In genomic region chr14:23114669-23115491, GRCh38 we compare ENCODE assay signal across 8 cellular contexts. TPM values are rescaled to one million over a fixed set of nuclear protein-coding genes. Genes with fewer than 3 reads are reported as not detected.
DNase-seq lines count a peak whose midpoint lies in the region; ATAC-seq and TF ChIP-seq lines count a peak whose summit lies in the region.

No MANE protein-coding gene starts in this region.

- no peaks in the 10 kb centered on the region for H3K36me3 Mint-ChIP-seq in activated CD8-positive, alpha-beta T cell treated with anti-CD3 and anti-CD28 coated beads, Interleukin-2, amount 10 ng/mL, durations not matched to agents 7 days and 5 days (ENCODE audit: low read depth)

- no peak overlapping the region for H3K4me3 Mint-ChIP-seq in activated CD8-positive, alpha-beta T cell treated with anti-CD3 and anti-CD28 coated beads, Interleukin-2, amount 10 ng/mL, durations not matched to agents 7 days and 5 days

- H3K27me3 ChIP-seq in SJCRH30 (peaks cover 7% of the 10 kb centered on the region; the same call in 1 of the 2 replicates), thoracic aorta (replicated peaks; ENCODE audit: insufficient read depth) (no peaks in the 10 kb centered on the region)

- H3K27ac ChIP-seq in SJCRH30 (peak overlapping the region; percentile 35), thoracic aorta (no peak overlapping the region)

- DNase-seq in activated effector memory CD4-positive, alpha-beta T cell treated with anti-CD3 and anti-CD28 coated beads, Interleukin-2, amount 50 U/mL, for 16 hours: peak; percentile 48
- no peak for DNase-seq in activated effector memory CD4-positive, alpha-beta T cell treated with Interleukin-2 at 50 U/mL for 16 hours
- DNase-seq in SJCRH30: peak; percentile 70 to 73
- peak; percentile 99 for DNase-seq in fibroblast of peridontal ligament (ENCODE audit: extremely low read depth)
- peak; percentile 33 for DNase-seq in thoracic aorta (ENCODE audit: low spot score)
- no peak for DNase-seq in NCI-H1930 (lab: John Stamatoyannopoulos, UW)
- DNase-seq in activated CD8-positive, alpha-beta T cell treated with anti-CD3 and anti-CD28 coated beads, Interleukin-2, amount 10 ng/mL, durations not matched to agents 7 days and 5 days: no peak

- H3K9me3 ChIP-seq in SJCRH30 (replicated peaks): no peaks in the 10 kb centered on the region
- no peaks in the 10 kb centered on the region for H3K9me3 ChIP-seq in thoracic aorta

- H3K9me3 Mint-ChIP-seq in activated CD8-positive, alpha-beta T cell treated with anti-CD3 and anti-CD28 coated beads, Interleukin-2, amount 10 ng/mL, durations not matched to agents 7 days and 5 days (ENCODE audit: insufficient read depth): no peaks in the 10 kb centered on the region

- peak; percentile 54 for ATAC-seq in thoracic aorta (ENCODE audit: insufficient number of reproducible peaks, low FRiP score, low read depth)
- no peak for ATAC-seq in GM21526 (IDR thresholded peaks at IDR 0.05; ENCODE audit: low FRiP score, unreplicated experiment)
- no peak for ATAC-seq in activated CD8-positive, alpha-beta T cell treated with anti-CD3 and anti-CD28 coated beads, Interleukin-2, amount 10 ng/mL, durations not matched to agents 7 days and 5 days

- no peak for TF ChIP-seq CTCF in thoracic aorta (IDR thresholded peaks at IDR 0.05)

- CTCF ChIA-PET in activated CD8-positive, alpha-beta T cell treated with anti-CD3 and anti-CD28 coated beads, Interleukin-2, amount 10 ng/mL, durations not matched to agents 7 days and 5 days (lab: Charles Lee): interaction anchor here (0.6 to 2.8 kb wide), 3 partner anchors 9 to 46 kb away, joined by 3 to 9 read pairs (median 3); no protein-coding TSS in a partner anchor

- H3K36me3 ChIP-seq in SJCRH30 (no peaks in the 10 kb centered on the region), thoracic aorta (no peaks in the 10 kb centered on the region)

- peaks cover 22% of the 10 kb centered on the region for H3K4me1 ChIP-seq in SJCRH30
- no peaks in the 10 kb centered on the region for H3K4me1 ChIP-seq in thoracic aorta (ENCODE audit: control insufficient read depth in 1 of 2, low read depth in 2 of 2)

- peak overlapping the region; percentile 5; the same call in 1 of the 2 replicates for H3K4me3 ChIP-seq in SJCRH30
- H3K4me3 ChIP-seq in thoracic aorta: no peak overlapping the region

- peaks cover 20% of the 10 kb centered on the region for H3K4me1 Mint-ChIP-seq in activated CD8-positive, alpha-beta T cell treated with anti-CD3 and anti-CD28 coated beads, Interleukin-2, amount 10 ng/mL, durations not matched to agents 7 days and 5 days (ENCODE audit: low read depth)

- POLR2A ChIA-PET in activated CD8-positive, alpha-beta T cell treated with anti-CD3 and anti-CD28 coated beads, Interleukin-2, amount 10 ng/mL, durations not matched to agents 7 days and 5 days (lab: Charles Lee): interaction anchor here (0.6 to 1.2 kb wide), 2 partner anchors 20 to 224 kb away, joined by 3 read pairs; partner anchors contain the start of gene C14orf119

- no peaks in the 10 kb centered on the region for H3K27me3 Mint-ChIP-seq in activated CD8-positive, alpha-beta T cell treated with anti-CD3 and anti-CD28 coated beads, Interleukin-2, amount 10 ng/mL, durations not matched to agents 7 days and 5 days (ENCODE audit: low read depth)

- H3K27ac Mint-ChIP-seq in activated CD8-positive, alpha-beta T cell treated with anti-CD3 and anti-CD28 coated beads, Interleukin-2, amount 10 ng/mL, durations not matched to agents 7 days and 5 days: no peak overlapping the region

RNA-seq across cellular contexts. Expression of gene CEBPE, which starts 4.2 kb away (rescaled TPM):
- total RNA-seq in SJCRH30 (2014; rRNA removed; shearing (Covaris generic)): not detected in 2 replicates
- total RNA-seq in thoracic aorta: not detected
- under 1 TPM; 0.50 to 0.92 TPM for total RNA-seq in activated CD8-positive, alpha-beta T cell treated with anti-CD3 and anti-CD28 coated beads, Interleukin-2, amount 10 ng/mL, durations not matched to agents 7 days and 5 days

RNA-seq across cellular contexts. Expression of gene CIROP, which starts 10.1 kb away (rescaled TPM):
- not detected in 2 replicates for total RNA-seq in SJCRH30 (2014; rRNA removed; shearing (Covaris generic))
- total RNA-seq in thoracic aorta: 1 to 10 TPM in 1 of 2 donors, not detected in 1; 1.1 TPM
- not detected for total RNA-seq in activated CD8-positive, alpha-beta T cell treated with anti-CD3 and anti-CD28 coated beads, Interleukin-2, amount 10 ng/mL, durations not matched to agents 7 days and 5 days

RNA-seq across cellular contexts. Expression of gene C14orf119, which starts 19.6 kb away (rescaled TPM):
- 43.6 and 46.0 TPM in 2 replicates for total RNA-seq in SJCRH30 (2014; rRNA removed; shearing (Covaris generic))
- total RNA-seq in thoracic aorta: 10 to 100 TPM; 18.0 to 18.4 TPM
- 10 to 100 TPM; 46.0 to 47.0 TPM for total RNA-seq in activated CD8-positive, alpha-beta T cell treated with anti-CD3 and anti-CD28 coated beads, Interleukin-2, amount 10 ng/mL, durations not matched to agents 7 days and 5 days

RNA-seq across cellular contexts. Expression of gene ACIN1, which starts 19.9 kb away (rescaled TPM):
- total RNA-seq in SJCRH30 (2014; rRNA removed; shearing (Covaris generic)): 143 and 164 TPM in 2 replicates
- total RNA-seq in thoracic aorta: 100 to 1,000 TPM; 117 to 154 TPM
- 100 to 1,000 TPM; 161 to 177 TPM for total RNA-seq in activated CD8-positive, alpha-beta T cell treated with anti-CD3 and anti-CD28 coated beads, Interleukin-2, amount 10 ng/mL, durations not matched to agents 7 days and 5 days

RNA-seq across cellular contexts. Expression of gene CDH24, which starts 57.6 kb away (rescaled TPM):
- total RNA-seq in SJCRH30 (2014; rRNA removed; shearing (Covaris generic)): 8.3 and 9.6 TPM in 2 replicates
- 1 to 10 TPM; 1.1 to 6.2 TPM for total RNA-seq in thoracic aorta
- total RNA-seq in activated CD8-positive, alpha-beta T cell treated with anti-CD3 and anti-CD28 coated beads, Interleukin-2, amount 10 ng/mL, durations not matched to agents 7 days and 5 days: 1 to 10 TPM; 1.6 to 1.8 TPM

Comparison
In these comparisons a context has a peak if more than half of its experiments do, and no peak if none do; other contexts are left out.
1. DNase-seq: peak in activated effector memory CD4-positive, alpha-beta T cell treated with anti-CD3 and anti-CD28 coated beads, Interleukin-2, amount 50 U/mL, for 16 hours (single experiment), SJCRH30 (2 of 2), fibroblast of peridontal ligament (single experiment) and thoracic aorta (single experiment); none in activated effector memory CD4-positive, alpha-beta T cell treated with Interleukin-2 at 50 U/mL for 16 hours (single experiment), NCI-H1930 (0 of 2) and activated CD8-positive, alpha-beta T cell treated with anti-CD3 and anti-CD28 coated beads, Interleukin-2, amount 10 ng/mL, durations not matched to agents 7 days and 5 days (single experiment).